In the genomic region with DNA sequence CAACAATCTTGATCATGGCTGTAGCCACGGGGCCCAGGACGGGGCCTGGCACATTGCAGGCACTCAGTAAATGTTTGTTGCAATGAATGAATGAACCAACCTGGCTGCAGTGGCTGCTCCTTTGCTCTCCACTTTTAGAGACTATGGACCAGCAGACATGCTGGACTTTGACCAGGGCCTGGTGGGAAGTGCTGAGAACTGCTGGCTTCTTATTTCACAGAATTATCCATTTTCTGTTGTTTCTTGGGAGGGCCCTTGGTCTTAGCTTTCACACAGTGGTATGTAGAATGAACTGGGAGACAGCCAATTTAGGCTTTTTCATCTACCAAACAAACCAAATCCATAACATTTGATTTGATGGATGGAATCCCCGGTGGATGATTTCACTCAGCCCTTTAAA, we compare ENCODE assay signal across 18 cellular contexts.
DNase-seq lines count a peak whose midpoint lies in the region; ATAC-seq lines count a peak whose summit lies in the region.
"Had no signal": no experiment of that assay in that cellular context is flagged by ENCODE, and none has a peak within 500 bp of the region (broad histone marks: within the 10 kb centered on the region; RNA-seq: fewer than 3 reads in every experiment).

No MANE protein-coding gene starts in this region.

- H3K4me3 Mint-ChIP-seq in T-helper 17 cell, result no peak overlapping the region
- H3K4me3 Mint-ChIP-seq in stimulated activated memory B cell treated with anti-CD40 and anti-IgM and Interleukin-4, amounts not matched to agents 10 μg/mL and 1 μg/mL and 100 μg/mL, for 72 hours, result peak overlapping the region; percentile 57
- H3K4me3 Mint-ChIP-seq: CD4-positive, alpha-beta memory T cell had no signal

- H3K27ac Mint-ChIP-seq in T-helper 17 cell, result peak overlapping the region; percentile 41
- H3K27ac Mint-ChIP-seq in stimulated activated memory B cell treated with anti-CD40 and anti-IgM and Interleukin-4, amounts not matched to agents 10 μg/mL and 1 μg/mL and 100 μg/mL, for 72 hours, result peak overlapping the region; percentile 97
- H3K27ac Mint-ChIP-seq: CD4-positive, alpha-beta memory T cell had no signal

- ATAC-seq in T-helper 17 cell, result no peak
- ATAC-seq in stimulated activated memory B cell treated with anti-CD40 and anti-IgM and Interleukin-4, amounts not matched to agents 10 μg/mL and 1 μg/mL and 100 μg/mL, for 72 hours, result no peak

- peak; percentile 32 for DNase-seq in EH (ENCODE audit: low read depth)
- DNase-seq in T-helper 17 cell, result no peak
- DNase-seq in fibroblast of peridontal ligament (ENCODE audit: extremely low read depth), result peak; percentile 71
- no peak for DNase-seq in GOT3 (lab: John Stamatoyannopoulos, UW)
- no peak for DNase-seq in NOMO-1 treated with dmso at 0.1 percent for 144 hours (lab: John Stamatoyannopoulos, UW; ENCODE audit: unreplicated experiment)
- DNase-seq in NCI-H345 treated with DMSO at 0.1 percent for 48 hours (lab: John Stamatoyannopoulos, UW; ENCODE audit: unreplicated experiment), result no peak
- DNase-seq: ACHN; BE2C; CD4-positive, alpha-beta memory T cell; DND-41; Karpas-422; MM.1S; NCI-H1105 treated with DMSO at 0.1 percent for 48 hours; NCI-H187; NCI-H510A; NCI-H82; SHP77 treated with DMSO at 0.1 percent for 48 hours had no signal

- peaks cover 3% of the 10 kb centered on the region for H3K36me3 Mint-ChIP-seq in T-helper 17 cell (ENCODE audit: low read depth)
- peaks cover 4% of the 10 kb centered on the region for H3K36me3 Mint-ChIP-seq in stimulated activated memory B cell treated with anti-CD40 and anti-IgM and Interleukin-4, amounts not matched to agents 10 μg/mL and 1 μg/mL and 100 μg/mL, for 72 hours
- H3K36me3 Mint-ChIP-seq: CD4-positive, alpha-beta memory T cell had no signal

- no peaks in the 10 kb centered on the region for H3K9me3 ChIP-seq in T-helper 17 cell (ENCODE audit: control insufficient read depth, low read length, poor library complexity, severe bottlenecking)
- H3K9me3 ChIP-seq: BE2C had no signal

- H3K9me3 Mint-ChIP-seq in stimulated activated memory B cell treated with anti-CD40 and anti-IgM and Interleukin-4, amounts not matched to agents 10 μg/mL and 1 μg/mL and 100 μg/mL, for 72 hours, result peaks cover 3% of the 10 kb centered on the region

- peaks cover 4% of the 10 kb centered on the region for H3K4me1 Mint-ChIP-seq in T-helper 17 cell
- peaks cover 69% of the 10 kb centered on the region for H3K4me1 Mint-ChIP-seq in stimulated activated memory B cell treated with anti-CD40 and anti-IgM and Interleukin-4, amounts not matched to agents 10 μg/mL and 1 μg/mL and 100 μg/mL, for 72 hours
- H3K4me1 Mint-ChIP-seq: CD4-positive, alpha-beta memory T cell had no signal

- H3K27me3 Mint-ChIP-seq in T-helper 17 cell, result peaks cover 5% of the 10 kb centered on the region
- no peaks in the 10 kb centered on the region for H3K27me3 Mint-ChIP-seq in stimulated activated memory B cell treated with anti-CD40 and anti-IgM and Interleukin-4, amounts not matched to agents 10 μg/mL and 1 μg/mL and 100 μg/mL, for 72 hours

Comparison
In these comparisons a context has a peak if more than half of its experiments do, and no peak if none do; other contexts are left out.
1. DNase-seq: peak in EH (single experiment) and fibroblast of peridontal ligament (single experiment); none in T-helper 17 cell (0 of 3), GOT3 (single experiment), NOMO-1 treated with dmso at 0.1 percent for 144 hours (single experiment) and NCI-H345 treated with DMSO at 0.1 percent for 48 hours (single experiment).